Comparison of ENCODE assay signal across 9 cellular contexts in genomic region chr7:50339990-50340500, GRCh38. TPM values are rescaled to one million over a fixed set of nuclear protein-coding genes. Genes with fewer than 3 reads are reported as not detected.
DNase-seq lines count a peak whose midpoint lies in the region; ATAC-seq and TF ChIP-seq lines count a peak whose summit lies in the region.
"Had no signal": no experiment of that assay in that cellular context is flagged by ENCODE, and none has a peak within 500 bp of the region (broad histone marks: within the 10 kb centered on the region; RNA-seq: fewer than 3 reads in every experiment).

No MANE protein-coding gene starts in this region.

- intact Hi-C loops in activated CD8-positive, alpha-beta T cell treated with anti-CD3 and anti-CD28 coated beads for 36 hours (cut with micrococcal nuclease): no loop called here
- intact Hi-C loops in spleen (cut with DNase I; ENCODE audit: low total_unique reads): no loop called here

- H3K4me3 ChIP-seq in spleen: peak overlapping the region in 1 of 8 donors; percentile 32
- H3K4me3 ChIP-seq: breast epithelium had no signal

- H3K9me3 Mint-ChIP-seq in activated CD8-positive, alpha-beta T cell treated with anti-CD3 and anti-CD28 coated beads for 36 hours: no peaks in the 10 kb centered on the region

- ATAC-seq in HG03521 (IDR thresholded peaks at IDR 0.05; ENCODE audit: unreplicated experiment): peak; percentile 36
- peak; percentile 41 for ATAC-seq in activated CD8-positive, alpha-beta T cell treated with anti-CD3 and anti-CD28 coated beads for 36 hours
- ATAC-seq in foreskin keratinocyte: no peak
- no peak for ATAC-seq in HG03039 (IDR thresholded peaks at IDR 0.05; ENCODE audit: unreplicated experiment)

- POLR2A ChIA-PET in activated CD8-positive, alpha-beta T cell treated with anti-CD3 and anti-CD28 coated beads for 36 hours (lab: Charles Lee): interaction anchor here (0.8 to 40.7 kb wide), 6 partner anchors 21 to 134 kb away, joined by 3 to 1646 read pairs (median 20); partner anchors contain the start of gene IKZF1

- H3K27ac ChIP-seq in spleen (peak overlapping the region; percentile 41 to 92 (median 80)), foreskin keratinocyte (no peak overlapping the region)
- H3K27ac ChIP-seq: breast epithelium had no signal

- no peaks in the 10 kb centered on the region for H3K27me3 ChIP-seq in spleen (replicated peaks in 1 of 7)
- H3K27me3 ChIP-seq in foreskin keratinocyte: peaks cover 15% of the 10 kb centered on the region
- H3K27me3 ChIP-seq: breast epithelium had no signal

- no peaks in the 10 kb centered on the region for H3K9me3 ChIP-seq in spleen
- H3K9me3 ChIP-seq: breast epithelium had no signal

- DNase-seq in NCI-H1417 (lab: John Stamatoyannopoulos, UW) (peak in 2 of 3 experiments; percentile 26 to 60), NCI-H1417 treated with DMSO at 0.1 percent for 48 hours (lab: John Stamatoyannopoulos, UW) (no peak), spleen (peak; percentile 83), foreskin keratinocyte (no peak), middle frontal gyrus (ENCODE audit: extremely low spot score, low spot score) (no peak)
- peak; percentile 79 for DNase-seq in activated CD8-positive, alpha-beta T cell treated with anti-CD3 and anti-CD28 coated beads for 36 hours

- peaks cover 49 to 100% (median 96%) of the 10 kb centered on the region in 6 donors for H3K4me1 ChIP-seq in spleen
- no peaks in the 10 kb centered on the region for H3K4me1 ChIP-seq in foreskin keratinocyte
- H3K4me1 ChIP-seq: breast epithelium had no signal

- H3K36me3 ChIP-seq in spleen: peaks cover 0 to 30% (median 0%) of the 10 kb centered on the region in 6 donors
- H3K36me3 ChIP-seq: breast epithelium had no signal

- TF ChIP-seq CTCF in activated CD8-positive, alpha-beta T cell treated with anti-CD3 and anti-CD28 coated beads for 36 hours (IDR thresholded peaks at IDR 0.05): peak; percentile 33
- TF ChIP-seq CTCF in spleen (IDR thresholded peaks at IDR 0.05 in 8 of 11, conservative IDR thresholded peaks at IDR 0.05 in 3 of 11): peak in 1 of 11 experiments; percentile 10
- no peak for TF ChIP-seq CTCF in foreskin keratinocyte (conservative IDR thresholded peaks at IDR 0.05)

- no peak overlapping the region for H3K4me3 Mint-ChIP-seq in activated CD8-positive, alpha-beta T cell treated with anti-CD3 and anti-CD28 coated beads for 36 hours

- peaks cover 37% of the 10 kb centered on the region for H3K4me1 Mint-ChIP-seq in activated CD8-positive, alpha-beta T cell treated with anti-CD3 and anti-CD28 coated beads for 36 hours (ENCODE audit: low read depth)

- no peaks in the 10 kb centered on the region for H3K27me3 Mint-ChIP-seq in activated CD8-positive, alpha-beta T cell treated with anti-CD3 and anti-CD28 coated beads for 36 hours

- no peak overlapping the region for H3K27ac Mint-ChIP-seq in activated CD8-positive, alpha-beta T cell treated with anti-CD3 and anti-CD28 coated beads for 36 hours

- CTCF ChIA-PET in activated CD8-positive, alpha-beta T cell treated with anti-CD3 and anti-CD28 coated beads for 36 hours (lab: Charles Lee): interaction anchor here (1.0 to 7.6 kb wide), 8 partner anchors 13 to 135 kb away, joined by 3 to 82 read pairs (median 10); no protein-coding TSS in a partner anchor

- TF ChIP-seq POLR2A in spleen (IDR thresholded peaks at IDR 0.05): no peak

- WGBS in spleen, 5 donors: 18 to 29% (median 21%) methylated on average over 7 of the region's 7 CpGs

- H3K36me3 Mint-ChIP-seq in activated CD8-positive, alpha-beta T cell treated with anti-CD3 and anti-CD28 coated beads for 36 hours (ENCODE audit: low read depth): peaks cover 77% of the 10 kb centered on the region

RNA-seq across cellular contexts. Expression of gene IKZF1, which starts 35.5 kb away (rescaled TPM):
- total RNA-seq in activated CD8-positive, alpha-beta T cell treated with anti-CD3 and anti-CD28 coated beads for 36 hours: 100 to 1,000 TPM; 277 to 295 TPM
- 100 to 1,000 TPM; 212 to 389 (median 260) TPM for total RNA-seq in spleen
- 10 to 100 TPM; 36.4 to 39.2 (median 37.9) TPM for polyA plus RNA-seq in spleen
- not detected in 2 replicates for total RNA-seq in foreskin keratinocyte
- not detected in 2 replicates for polyA plus RNA-seq in foreskin keratinocyte

Comparison
In these comparisons a context has a peak if more than half of its experiments do, and no peak if none do; other contexts are left out.
1. DNase-seq: peak in NCI-H1417 (2 of 3), activated CD8-positive, alpha-beta T cell treated with anti-CD3 and anti-CD28 coated beads for 36 hours (single experiment) and spleen (single experiment); none in NCI-H1417 treated with DMSO at 0.1 percent for 48 hours (single experiment), foreskin keratinocyte (0 of 2) and middle frontal gyrus (single experiment).
2. ATAC-seq: peak in HG03521 (single experiment) and activated CD8-positive, alpha-beta T cell treated with anti-CD3 and anti-CD28 coated beads for 36 hours (single experiment); none in foreskin keratinocyte (single experiment) and HG03039 (single experiment).
3. RNA of gene IKZF1, which starts 35.5 kb away (total RNA-seq): 277 to 295 TPM in activated CD8-positive, alpha-beta T cell treated with anti-CD3 and anti-CD28 coated beads for 36 hours and 212 to 389 TPM in spleen; not detected in foreskin keratinocyte; every median in the first group is over 100 times any median in the second.